Comparison of ENCODE assay signal across 13 cellular contexts in the genomic region with DNA sequence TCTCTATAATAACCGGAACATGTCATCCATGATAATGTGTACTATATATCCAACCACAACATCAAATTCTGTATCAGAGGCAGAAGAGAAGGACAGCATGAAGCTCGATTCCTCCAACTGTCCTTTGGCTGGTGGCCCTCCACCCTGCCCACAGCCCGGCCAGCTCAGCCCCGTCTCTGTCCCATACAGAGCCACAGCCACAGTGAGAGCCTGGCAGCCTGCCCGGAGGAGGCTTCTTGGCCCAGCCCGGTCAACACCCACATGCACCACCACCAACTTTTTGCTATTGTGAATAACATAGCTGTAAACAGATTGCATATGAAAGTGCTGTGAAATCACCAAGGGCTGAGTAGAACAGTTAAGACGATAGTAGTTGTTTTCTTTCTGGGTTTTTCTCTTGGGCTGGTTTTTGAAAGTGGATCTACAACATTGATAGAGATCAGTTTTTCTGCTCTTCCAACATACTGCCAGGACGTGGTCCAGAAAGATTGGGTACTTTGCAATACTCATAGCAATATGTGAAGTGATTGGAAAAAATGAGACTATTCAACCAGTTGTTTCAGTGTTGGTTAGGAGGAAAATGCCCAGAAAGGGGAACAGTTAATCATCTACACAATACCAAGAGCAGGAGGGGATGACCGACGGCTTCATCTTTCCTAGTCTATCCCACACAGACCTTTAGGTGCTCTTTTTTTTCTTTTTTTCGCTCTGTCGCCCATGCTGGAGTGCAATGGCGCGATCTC. TPM values are rescaled to one million over a fixed set of nuclear protein-coding genes. Genes with fewer than 3 reads are reported as not detected.
DNase-seq lines count a peak whose midpoint lies in the region; ATAC-seq and TF ChIP-seq lines count a peak whose summit lies in the region.
"Had no signal": no experiment of that assay in that cellular context is flagged by ENCODE, and none has a peak within 500 bp of the region (broad histone marks: within the 10 kb centered on the region; RNA-seq: fewer than 3 reads in every experiment).

No MANE protein-coding gene starts in this region.

- H3K4me1 ChIP-seq in OCI-LY3 (ENCODE audit: low read length) (peaks cover 19% of the 10 kb centered on the region), GM23248 (ENCODE audit: insufficient read depth) (no peaks in the 10 kb centered on the region)
- H3K4me1 ChIP-seq: body of pancreas had no signal

- DNase-seq in stimulated activated CD4-positive, alpha-beta T cell treated with anti-CD3 and anti-CD28 coated beads, Interleukin-15, amount 100 ng/mL, for 24 hours: peak; percentile 54
- DNase-seq in stimulated activated CD4-positive, alpha-beta T cell treated with anti-CD3 and anti-CD28 coated beads, Interleukin-4, amount 100 ng/mL, for 1 hour: no peak
- DNase-seq in epithelial cell of proximal tubule (ENCODE audit: low read depth): peak; percentile 79
- peak; percentile 60 for DNase-seq in stimulated activated naive CD8-positive, alpha-beta T cell treated with anti-CD3 and anti-CD28 coated beads, Interleukin-15, Interleukin-2, amounts not matched to agents 100 U/mL and 50 U/mL, for 24 hours
- no peak for DNase-seq in NCI-H226
- no peak for DNase-seq in GM23248
- DNase-seq: body of pancreas, NCI-H1048, NCI-H774, SW 1271 had no signal

- H3K27ac ChIP-seq in OCI-LY3 (ENCODE audit: low read length): peak overlapping the region; percentile 43
- no peak overlapping the region for H3K27ac ChIP-seq in GM23248
- H3K27ac ChIP-seq: body of pancreas, dorsolateral prefrontal cortex, VCaP had no signal

- H3K9me3 ChIP-seq in OCI-LY3 (ENCODE audit: insufficient read depth, low read length) (peaks cover 29% of the 10 kb centered on the region), GM23248 (ENCODE audit: low read depth) (no peaks in the 10 kb centered on the region)
- H3K9me3 ChIP-seq: body of pancreas had no signal

- H4K20me1 ChIP-seq in OCI-LY3 (ENCODE audit: insufficient read depth, low read length) (no peaks in the 10 kb centered on the region), GM23248 (ENCODE audit: insufficient read depth) (no peaks in the 10 kb centered on the region)

- H3K9ac ChIP-seq in OCI-LY3 (ENCODE audit: low read length) (peak overlapping the region; percentile 5; the same call in 1 of the 2 replicates), GM23248 (no peak overlapping the region)

- H3K27me3 ChIP-seq in OCI-LY3 (ENCODE audit: low read depth, low read length): no peaks in the 10 kb centered on the region
- H3K27me3 ChIP-seq in GM23248 (replicated peaks; ENCODE audit: insufficient read depth): no peaks in the 10 kb centered on the region
- H3K27me3 ChIP-seq: body of pancreas, dorsolateral prefrontal cortex had no signal

- H3K36me3 ChIP-seq in OCI-LY3 (replicated peaks; ENCODE audit: low read depth, low read length) (peaks cover 37% of the 10 kb centered on the region), GM23248 (ENCODE audit: low read depth) (no peaks in the 10 kb centered on the region)

- no peak overlapping the region; the same call in 1 of the 2 replicates for H3K4me3 ChIP-seq in OCI-LY3 (ENCODE audit: low read length)
- no peak overlapping the region for H3K4me3 ChIP-seq in epithelial cell of proximal tubule (ENCODE audit: low read depth, low read length)
- H3K4me3 ChIP-seq in GM23248: no peak overlapping the region
- H3K4me3 ChIP-seq: body of pancreas, dorsolateral prefrontal cortex had no signal

- no peak for TF ChIP-seq CTCF in OCI-LY3 (IDR thresholded peaks at IDR 0.05; ENCODE audit: low read depth, low read length)
- TF ChIP-seq CTCF in epithelial cell of proximal tubule (conservative IDR thresholded peaks at IDR 0.05; ENCODE audit: low read depth, low read length): no peak

- H3K4me2 ChIP-seq in OCI-LY3 (ENCODE audit: low read length) (peak overlapping the region; percentile 47), GM23248 (ENCODE audit: unreplicated experiment) (no peak overlapping the region)

- WGBS in GM23248 (ENCODE audit: low coverage in 1 of 2, low lambda C conversion rate in 2 of 2, missing lambda C conversion rate in 2 of 2), 2 experiments: 85 to 91% methylated on average over 14 of the region's 14 CpGs

- H3K9me2 ChIP-seq in GM23248 (ENCODE audit: insufficient read depth): no peaks in the 10 kb centered on the region

- no peaks in the 10 kb centered on the region for H3K79me2 ChIP-seq in OCI-LY3 (ENCODE audit: low read length)
- no peaks in the 10 kb centered on the region for H3K79me2 ChIP-seq in GM23248 (ENCODE audit: insufficient read depth)

- in situ Hi-C loops in GM23248 (cut with MboI): no loop called here

- H2AFZ ChIP-seq in OCI-LY3 (ENCODE audit: low read depth, low read length): no peak overlapping the region
- no peak overlapping the region for H2AFZ ChIP-seq in GM23248

- no peaks in the 10 kb centered on the region for H3F3A ChIP-seq in GM23248 (ENCODE audit: insufficient read depth)

- peak; percentile 93 for ATAC-seq in stimulated activated naive CD8-positive, alpha-beta T cell treated with anti-CD3 and anti-CD28 coated beads, Interleukin-15, Interleukin-2, amounts not matched to agents 100 U/mL and 50 U/mL, for 24 hours
- ATAC-seq: body of pancreas had no signal

RNA-seq across cellular contexts. Expression of a gene that starts 6.9 kb away (rescaled TPM):
- total RNA-seq in epithelial cell of proximal tubule: 0.22 TPM in 1 of 2 replicates, not detected in the other
- total RNA-seq in GM23248 (2014; rRNA removed; shearing (Covaris generic)): 0.32 TPM in 1 of 2 replicates, not detected in the other
- 0.13 TPM in 1 of 2 replicates, not detected in the other for polyA plus RNA-seq in GM23248 (2016; fragmentation: Nextera tagmentation; extraction: Ambion mirVana)

RNA-seq across cellular contexts. Expression of a gene that starts 25.9 kb away (rescaled TPM):
- total RNA-seq in epithelial cell of proximal tubule: 23.9 and 30.6 TPM in 2 replicates
- 32.2 and 34.1 TPM in 2 replicates for total RNA-seq in GM23248 (2014; rRNA removed; shearing (Covaris generic))
- polyA plus RNA-seq in GM23248 (2016; fragmentation: Nextera tagmentation; extraction: Ambion mirVana): 4.0 and 4.7 TPM in 2 replicates

RNA-seq across cellular contexts. Expression of a gene that starts 46.3 kb away (rescaled TPM):
- total RNA-seq in epithelial cell of proximal tubule: 5.5 and 7.6 TPM in 2 replicates
- total RNA-seq in GM23248 (2014; rRNA removed; shearing (Covaris generic)): 3.8 and 7.6 TPM in 2 replicates
- polyA plus RNA-seq in GM23248 (2016; fragmentation: Nextera tagmentation; extraction: Ambion mirVana): 2.1 and 2.4 TPM in 2 replicates

Comparison
In these comparisons a context has a peak if more than half of its experiments do, and no peak if none do; other contexts are left out.
1. DNase-seq: peak in stimulated activated CD4-positive, alpha-beta T cell treated with anti-CD3 and anti-CD28 coated beads, Interleukin-15, amount 100 ng/mL, for 24 hours (single experiment), epithelial cell of proximal tubule (single experiment) and stimulated activated naive CD8-positive, alpha-beta T cell treated with anti-CD3 and anti-CD28 coated beads, Interleukin-15, Interleukin-2, amounts not matched to agents 100 U/mL and 50 U/mL, for 24 hours (single experiment); none in stimulated activated CD4-positive, alpha-beta T cell treated with anti-CD3 and anti-CD28 coated beads, Interleukin-4, amount 100 ng/mL, for 1 hour (single experiment), NCI-H226 (single experiment) and GM23248 (single experiment).